In the genomic region with DNA sequence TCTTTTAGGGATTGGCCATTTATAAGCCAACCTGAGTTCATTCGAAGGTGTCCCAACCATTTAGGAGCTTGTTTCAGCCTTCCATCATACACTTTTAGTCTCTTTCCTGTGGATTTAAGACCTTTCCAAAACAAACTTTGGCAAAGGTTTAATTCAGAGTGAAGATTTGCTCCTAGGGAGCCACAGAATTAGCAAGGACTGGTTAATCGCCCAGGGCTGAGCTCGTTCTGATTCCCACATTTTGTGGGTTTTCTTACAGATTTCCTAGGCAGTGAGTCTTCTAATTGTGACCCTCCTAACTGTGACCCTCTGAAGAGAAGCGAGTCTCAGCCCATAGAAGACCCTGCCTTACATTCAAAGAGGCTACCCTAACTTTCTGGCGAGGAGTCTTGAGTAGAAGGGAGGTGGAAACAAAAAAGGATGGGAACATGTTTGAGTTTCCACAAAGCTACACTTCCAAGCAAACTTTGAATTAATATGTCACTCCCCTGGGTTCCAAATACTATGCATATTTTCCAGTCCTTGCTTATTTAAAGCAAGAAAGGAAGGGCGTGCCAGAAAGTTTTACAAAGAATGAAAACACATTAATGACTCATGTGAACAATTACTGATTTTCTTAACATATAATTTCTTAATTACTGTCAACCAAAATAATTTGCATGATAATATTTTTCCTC, we compare ENCODE assay signal across 9 cellular contexts.
DNase-seq lines count a peak whose midpoint lies in the region; ATAC-seq and TF ChIP-seq lines count a peak whose summit lies in the region.
"Had no signal": no experiment of that assay in that cellular context is flagged by ENCODE, and none has a peak within 500 bp of the region (broad histone marks: within the 10 kb centered on the region; RNA-seq: fewer than 3 reads in every experiment).

No MANE protein-coding gene starts in this region.

- H3K36me3 Mint-ChIP-seq in HFFc6 (ENCODE audit: low read depth) (peaks cover 61% of the 10 kb centered on the region), naive B cell (peaks cover 11 to 24% of the 10 kb centered on the region in 2 donors)
- H3K36me3 Mint-ChIP-seq in T-helper 2 cell treated with Interferon-gamma antibody and Interleukin-4, amounts not matched to agents 5 μg/mL and 100 μg/mL, for 36 hours (ENCODE audit: low read depth), result peaks cover 29% of the 10 kb centered on the region

- no peak for ATAC-seq in naive B cell (ENCODE audit: low read depth in 2 of 2)

- no peaks in the 10 kb centered on the region; the same call in 1 of the 2 replicates for H3K27me3 Mint-ChIP-seq in HFFc6 (ENCODE audit: insufficient read depth)
- H3K27me3 Mint-ChIP-seq in naive B cell, result no peaks in the 10 kb centered on the region
- H3K27me3 Mint-ChIP-seq in T-helper 2 cell treated with Interferon-gamma antibody and Interleukin-4, amounts not matched to agents 5 μg/mL and 100 μg/mL, for 36 hours (ENCODE audit: low read depth), result no peaks in the 10 kb centered on the region
- H3K27me3 Mint-ChIP-seq: activated naive CD8-positive, alpha-beta T cell treated with anti-CD3 and anti-CD28 coated beads, Interleukin-2, amount 10 ng/mL, durations not matched to agents 7 days and 5 days had no signal

- WGBS in testis, 2 donors, result 71 to 74% methylated on average over 6 of the region's 6 CpGs

- no peak for TF ChIP-seq CTCF in AG10803 (conservative IDR thresholded peaks at IDR 0.05; ENCODE audit: low read length)
- no peak for TF ChIP-seq CTCF in HFFc6 (IDR thresholded peaks at IDR 0.05)
- TF ChIP-seq CTCF in cardiac fibroblast (IDR thresholded peaks at IDR 0.05; ENCODE audit: low read depth, low read length), result no peak
- TF ChIP-seq CTCF in testis (IDR thresholded peaks at IDR 0.05), result no peak

- H3K9me3 Mint-ChIP-seq in HFFc6, result peaks cover 17% of the 10 kb centered on the region
- peaks cover 0 to 5% (median 2%) of the 10 kb centered on the region in 7 donors for H3K9me3 Mint-ChIP-seq in naive B cell
- peaks cover 9% of the 10 kb centered on the region for H3K9me3 Mint-ChIP-seq in T-helper 2 cell treated with Interferon-gamma antibody and Interleukin-4, amounts not matched to agents 5 μg/mL and 100 μg/mL, for 36 hours

- no peaks in the 10 kb centered on the region for H3K27me3 ChIP-seq in testis

- H3K4me3 Mint-ChIP-seq in HFFc6, result peak overlapping the region; percentile 33
- peak overlapping the region in 7 of 8 donors; percentile 64 to 88 (median 81) for H3K4me3 Mint-ChIP-seq in naive B cell
- H3K4me3 Mint-ChIP-seq in T-helper 2 cell treated with Interferon-gamma antibody and Interleukin-4, amounts not matched to agents 5 μg/mL and 100 μg/mL, for 36 hours, result no peak overlapping the region
- H3K4me3 Mint-ChIP-seq: activated naive CD8-positive, alpha-beta T cell treated with anti-CD3 and anti-CD28 coated beads, Interleukin-2, amount 10 ng/mL, durations not matched to agents 7 days and 5 days had no signal

- H3K4me1 Mint-ChIP-seq in HFFc6 (ENCODE audit: low read depth) (peaks cover 90% of the 10 kb centered on the region), naive B cell (peaks cover 49 to 97% (median 72%) of the 10 kb centered on the region in 3 donors)
- H3K4me1 Mint-ChIP-seq in T-helper 2 cell treated with Interferon-gamma antibody and Interleukin-4, amounts not matched to agents 5 μg/mL and 100 μg/mL, for 36 hours (ENCODE audit: low read depth), result peaks cover 34% of the 10 kb centered on the region

- no peak for TF ChIP-seq POLR2A in testis (IDR thresholded peaks at IDR 0.05)

- no peaks in the 10 kb centered on the region for H3K36me3 ChIP-seq in testis (ENCODE audit: low read depth, missing control alignments)

- H3K4me1 ChIP-seq in testis, result peaks cover 16% of the 10 kb centered on the region

- H3K27ac Mint-ChIP-seq in HFFc6 (peak overlapping the region; percentile 81), naive B cell (peak overlapping the region; percentile 98 to 100 (median 99))
- H3K27ac Mint-ChIP-seq in T-helper 2 cell treated with Interferon-gamma antibody and Interleukin-4, amounts not matched to agents 5 μg/mL and 100 μg/mL, for 36 hours, result no peak overlapping the region
- H3K27ac Mint-ChIP-seq: activated naive CD8-positive, alpha-beta T cell treated with anti-CD3 and anti-CD28 coated beads, Interleukin-2, amount 10 ng/mL, durations not matched to agents 7 days and 5 days had no signal

- peak overlapping the region in 1 of 2 donors; percentile 23 for H3K27ac ChIP-seq in testis

- intact Hi-C loops in testis (cut with DNase I; ENCODE audit: low total_unique reads), result no loop called here

- no peak overlapping the region for H3K4me3 ChIP-seq in AG10803 (ENCODE audit: low read length)
- no peak overlapping the region for H3K4me3 ChIP-seq in cardiac fibroblast (replicated peaks in 1 of 2; ENCODE audit: low read depth in 2 of 2, low read length in 2 of 2)
- H3K4me3 ChIP-seq in testis, result no peak overlapping the region

- H3K9me3 ChIP-seq in testis, result no peaks in the 10 kb centered on the region

- peak; percentile 79 for DNase-seq in AG10803 (ENCODE audit: low read depth)
- peak; percentile 33 for DNase-seq in HFFc6
- DNase-seq in cardiac fibroblast (ENCODE audit: low read depth in 2 of 2), result peak; percentile 48 to 50
- no peak for DNase-seq in naive B cell
- no peak for DNase-seq in testis
- DNase-seq in NCI-H187 treated with DMSO at 0.1 percent for 48 hours (lab: John Stamatoyannopoulos, UW), result no peak
- no peak for DNase-seq in T-helper 2 cell treated with Interferon-gamma antibody and Interleukin-4, amounts not matched to agents 5 μg/mL and 100 μg/mL, for 36 hours (ENCODE audit: low spot score)
- DNase-seq in HCEC 1CT, result no peak
- DNase-seq: activated naive CD8-positive, alpha-beta T cell treated with anti-CD3 and anti-CD28 coated beads, Interleukin-2, amount 10 ng/mL, durations not matched to agents 7 days and 5 days had no signal

Comparison
In these comparisons a context has a peak if more than half of its experiments do, and no peak if none do; other contexts are left out.
1. DNase-seq: peak in AG10803 (single experiment), HFFc6 (single experiment) and cardiac fibroblast (2 of 2); none in naive B cell (single experiment), testis (single experiment), NCI-H187 treated with DMSO at 0.1 percent for 48 hours (single experiment), T-helper 2 cell treated with Interferon-gamma antibody and Interleukin-4, amounts not matched to agents 5 μg/mL and 100 μg/mL, for 36 hours (single experiment) and HCEC 1CT (single experiment).